Comparison of ENCODE assay signal across 8 cellular contexts in the genomic region with DNA sequence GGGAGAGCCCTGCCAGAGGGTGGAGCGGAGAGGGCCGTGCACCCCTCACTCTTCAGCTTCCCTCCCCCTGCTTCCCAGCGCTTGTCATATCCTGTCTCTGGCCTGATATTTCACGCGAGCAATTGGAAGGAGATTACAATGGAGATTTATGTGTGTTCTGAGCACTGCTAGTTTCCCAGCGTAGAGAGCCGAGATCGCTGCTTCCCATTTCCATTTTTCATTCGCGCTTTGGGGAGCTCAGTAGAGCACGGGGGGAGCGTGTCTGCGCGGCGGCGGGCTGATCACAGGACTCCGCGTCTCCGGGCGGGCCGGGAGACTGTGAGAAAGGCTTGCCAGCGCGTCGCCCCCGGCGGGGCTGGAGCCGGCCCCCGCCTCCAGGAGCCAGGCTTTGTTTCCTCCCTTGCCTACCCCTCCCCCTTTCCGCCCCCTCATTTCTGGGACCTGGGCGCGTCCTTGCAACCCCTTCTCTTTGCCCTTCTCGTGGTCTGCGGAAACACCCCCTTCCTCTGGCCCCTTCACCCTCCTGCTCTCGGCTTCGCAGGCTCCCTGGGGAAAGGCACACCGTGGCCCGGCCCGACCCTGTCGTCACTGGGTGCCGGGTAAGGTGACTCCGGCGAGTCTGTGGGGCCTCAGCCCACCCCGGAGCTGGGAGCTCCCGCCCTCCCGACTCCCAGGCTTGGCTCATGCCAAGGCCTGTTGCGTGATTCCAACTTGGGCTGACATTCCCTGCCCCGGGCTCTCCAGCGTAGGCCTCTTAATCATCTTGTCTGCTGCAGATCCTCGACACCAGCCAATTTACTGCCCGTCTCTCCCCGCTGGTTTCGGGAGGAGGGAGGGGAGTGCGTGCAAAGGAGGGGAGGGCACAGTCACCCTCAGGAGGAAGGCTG. TPM values are rescaled to one million over a fixed set of nuclear protein-coding genes. Genes with fewer than 3 reads are reported as not detected.
DNase-seq lines count a peak whose midpoint lies in the region; ATAC-seq and TF ChIP-seq lines count a peak whose summit lies in the region.

No MANE protein-coding gene starts in this region.

- peak overlapping the region; percentile 97 for H2AFZ ChIP-seq in PC-3 (ENCODE audit: low read length)

- intact Hi-C loops in PC-3 (cut with micrococcal nuclease) = no loop called here

- no peaks in the 10 kb centered on the region for H3K9me2 ChIP-seq in PC-3 (replicated peaks; ENCODE audit: low read length)

- H3K4me3 Mint-ChIP-seq in natural killer cell treated with Interleukin-12 subunit alpha and Interleukin-12 subunit beta and Interleukin-15 and Interleukin-18, amount 100 ng/mL, for 72 hours = peak overlapping the region; percentile 75

- H3K9ac ChIP-seq in PC-3 (ENCODE audit: low read length) (peak overlapping the region; percentile 90), duodenal mucosa (ENCODE audit: low read depth in 1 of 2, low read length in 2 of 2) (no peak overlapping the region)

- no peaks in the 10 kb centered on the region for H3K9me3 ChIP-seq in PC-3 (ENCODE audit: low read length)
- H3K9me3 ChIP-seq in duodenal mucosa (ENCODE audit: control insufficient read depth in 1 of 2, low read length in 2 of 2) = no peaks in the 10 kb centered on the region

- DNase-seq in AG08395 (ENCODE audit: low spot score) (peak; percentile 75), GM06990 (ENCODE audit: extremely low read depth, insufficient read length) (no peak), PC-3 (peak; percentile 68), GF-D8 (lab: John Stamatoyannopoulos, UW) (no peak), NCI-H774 (lab: John Stamatoyannopoulos, UW) (no peak), AML-193 (lab: John Stamatoyannopoulos, UW) (no peak)
- DNase-seq in natural killer cell treated with Interleukin-12 subunit alpha and Interleukin-12 subunit beta and Interleukin-15 and Interleukin-18, amount 100 ng/mL, for 72 hours (ENCODE audit: low spot score) = no peak

- H3K4me3 ChIP-seq in GM06990 (replicated peaks; ENCODE audit: low read depth, low read length) (peak overlapping the region; percentile 16), PC-3 (ENCODE audit: low read length) (peak overlapping the region; percentile 97), duodenal mucosa (ENCODE audit: low read depth in 1 of 2, low read length in 2 of 2) (peak overlapping the region; percentile 19 to 48)

- peaks cover 6% of the 10 kb centered on the region for H3F3A ChIP-seq in PC-3 (ENCODE audit: low read length, unreplicated experiment)

- H3K4me1 ChIP-seq in PC-3 (ENCODE audit: insufficient read depth, low read length) (peaks cover 31% of the 10 kb centered on the region), duodenal mucosa (ENCODE audit: control insufficient read depth in 1 of 2, insufficient read depth in 2 of 2, low read length in 2 of 2) (peaks cover 30 to 43% of the 10 kb centered on the region in 2 donors)

- no peaks in the 10 kb centered on the region; the same call in none of the 2 replicates for H3K27me3 ChIP-seq in GM06990 (replicated peaks; ENCODE audit: control insufficient read depth, insufficient read depth, low read length)
- no peaks in the 10 kb centered on the region for H3K27me3 ChIP-seq in PC-3 (ENCODE audit: low read length)
- H3K27me3 ChIP-seq in duodenal mucosa (ENCODE audit: control insufficient read depth in 1 of 2, insufficient read depth in 2 of 2, low read length in 2 of 2) = peaks cover 98 to 100% of the 10 kb centered on the region in 2 donors

- H3K27ac Mint-ChIP-seq in natural killer cell treated with Interleukin-12 subunit alpha and Interleukin-12 subunit beta and Interleukin-15 and Interleukin-18, amount 100 ng/mL, for 72 hours = no peak overlapping the region

- POLR2A ChIA-PET in PC-3 (lab: Charles Lee; ENCODE audit: unreplicated experiment) = interaction anchor here (0.6 to 0.8 kb wide), 2 partner anchors 11 to 17 kb away, joined by 3 to 5 read pairs; a partner anchor contains a TSS

- TF ChIP-seq CTCF in GM06990 (IDR thresholded peaks at IDR 0.05; ENCODE audit: insufficient read depth, low read length, poor library complexity, severe bottlenecking) (no peak), PC-3 (conservative IDR thresholded peaks at IDR 0.05; ENCODE audit: low read depth, low read length) (no peak)

- peak overlapping the region; percentile 100 for H3K4me2 ChIP-seq in PC-3 (ENCODE audit: low read length)

- ATAC-seq in PC-3 = peak; percentile 23
- no peak for ATAC-seq in natural killer cell treated with Interleukin-12 subunit alpha and Interleukin-12 subunit beta and Interleukin-15 and Interleukin-18, amount 100 ng/mL, for 72 hours

- CTCF ChIA-PET in PC-3 (lab: Charles Lee) = no interaction called here

- no peaks in the 10 kb centered on the region for H3K79me2 ChIP-seq in PC-3 (ENCODE audit: low read length)

- H3K4me1 Mint-ChIP-seq in natural killer cell treated with Interleukin-12 subunit alpha and Interleukin-12 subunit beta and Interleukin-15 and Interleukin-18, amount 100 ng/mL, for 72 hours (ENCODE audit: low read depth in 2 of 2) = peaks cover 37 to 45% of the 10 kb centered on the region in 2 donors

- peak overlapping the region; percentile 93 for H3K27ac ChIP-seq in PC-3 (ENCODE audit: low read length)
- no peak overlapping the region for H3K27ac ChIP-seq in duodenal mucosa (ENCODE audit: low read depth, low read length)

- no TSS peak for BruUV-seq in PC-3 (replicated peaks; lab: Mats Ljungman, UMichigan)

- H3K36me3 ChIP-seq in GM06990 (ENCODE audit: control insufficient read depth, insufficient read depth, low read length) (no peaks in the 10 kb centered on the region), PC-3 (ENCODE audit: low read depth, low read length) (no peaks in the 10 kb centered on the region), duodenal mucosa (ENCODE audit: control insufficient read depth in 1 of 2, insufficient read depth in 2 of 2, low read length in 2 of 2) (no peaks in the 10 kb centered on the region)

- peaks cover 11% of the 10 kb centered on the region for H3K36me3 Mint-ChIP-seq in natural killer cell treated with Interleukin-12 subunit alpha and Interleukin-12 subunit beta and Interleukin-15 and Interleukin-18, amount 100 ng/mL, for 72 hours

- H3K27me3 Mint-ChIP-seq in natural killer cell treated with Interleukin-12 subunit alpha and Interleukin-12 subunit beta and Interleukin-15 and Interleukin-18, amount 100 ng/mL, for 72 hours = peaks cover 46 to 54% of the 10 kb centered on the region in 2 donors

- no peaks in the 10 kb centered on the region for H3K9me3 Mint-ChIP-seq in natural killer cell treated with Interleukin-12 subunit alpha and Interleukin-12 subunit beta and Interleukin-15 and Interleukin-18, amount 100 ng/mL, for 72 hours

- H4K20me1 ChIP-seq in PC-3 (ENCODE audit: low read length) = no peaks in the 10 kb centered on the region

RNA-seq across cellular contexts. Expression of a gene that starts 5.8 kb away (rescaled TPM):
- total RNA-seq in PC-3 (2014; rRNA removed) = 0.29 and 1.4 TPM in 2 replicates
- total RNA-seq in natural killer cell treated with Interleukin-12 subunit alpha and Interleukin-12 subunit beta and Interleukin-15 and Interleukin-18, amount 100 ng/mL, for 72 hours = under 1 TPM in 1 of 2 donors, not detected in 1; 0.25 TPM

RNA-seq across cellular contexts. Expression of a gene that starts 11.6 kb away (rescaled TPM):
- 7.6 and 13.2 TPM in 2 replicates for total RNA-seq in PC-3 (2014; rRNA removed)
- not detected for total RNA-seq in natural killer cell treated with Interleukin-12 subunit alpha and Interleukin-12 subunit beta and Interleukin-15 and Interleukin-18, amount 100 ng/mL, for 72 hours

Comparison
In these comparisons a context has a peak if more than half of its experiments do, and no peak if none do; other contexts are left out.
1. DNase-seq: peak in AG08395 (single experiment) and PC-3 (single experiment); none in GM06990 (single experiment), natural killer cell treated with Interleukin-12 subunit alpha and Interleukin-12 subunit beta and Interleukin-15 and Interleukin-18, amount 100 ng/mL, for 72 hours (single experiment), GF-D8 (single experiment), NCI-H774 (single experiment) and AML-193 (0 of 2).
2. H3K4me3 ChIP-seq: peak in every context shown above with its lines; median percentile 97 in PC-3; 34 in duodenal mucosa; 16 in GM06990.